ENCODE assay signal across 21 cellular contexts in genomic region chr2:172345951-172346555, GRCh38.
A peak's percentile ranks its signal among the peaks of the same experiment; 100 is the strongest.
DNase-seq lines count a peak whose midpoint lies in the region; ATAC-seq and TF ChIP-seq lines count a peak whose summit lies in the region.
"Had no signal": no experiment of that assay in that cellular context is flagged by ENCODE, and none has a peak within 500 bp of the region (broad histone marks: within the 10 kb centered on the region; RNA-seq: fewer than 3 reads in every experiment).

No MANE protein-coding gene starts in this region.

- H3K27ac Mint-ChIP-seq in HFFc6 (no peak overlapping the region), Calu3 (ENCODE audit: unreplicated experiment) (no peak overlapping the region)
- H3K27ac Mint-ChIP-seq: B cell, CD14-positive monocyte had no signal

- no peak overlapping the region for H3K4me3 Mint-ChIP-seq in HFFc6
- H3K4me3 Mint-ChIP-seq in Calu3 (ENCODE audit: low read depth, unreplicated experiment), result no peak overlapping the region
- H3K4me3 Mint-ChIP-seq: B cell, CD14-positive monocyte had no signal

- peaks cover 17% of the 10 kb centered on the region for H3K36me3 Mint-ChIP-seq in HFFc6 (ENCODE audit: low read depth)
- H3K36me3 Mint-ChIP-seq in Calu3 (ENCODE audit: insufficient read depth, unreplicated experiment), result no peaks in the 10 kb centered on the region

- H3K4me1 Mint-ChIP-seq in HFFc6 (ENCODE audit: low read depth), result peaks cover 32% of the 10 kb centered on the region
- H3K4me1 Mint-ChIP-seq in Calu3 (ENCODE audit: low read depth, unreplicated experiment), result peaks cover 24% of the 10 kb centered on the region
- H3K4me1 Mint-ChIP-seq: B cell had no signal

- DNase-seq in AG10803 (ENCODE audit: low read depth) (peak; percentile 56), HFFc6 (peak; percentile 47), RKO (ENCODE audit: low spot score) (peak; percentile 3), fibroblast of mammary gland (ENCODE audit: low read depth) (peak; percentile 57), Calu3 (no peak)
- DNase-seq: DMS79 treated with DMSO at 0.1 percent for 48 hours, Karpas-422, NCI-H1048, NCI-H1417 treated with DMSO at 0.1 percent for 48 hours, NCI-H187 treated with DMSO at 0.1 percent for 48 hours, NCI-H2227 treated with DMSO at 0.1 percent for 48 hours, NCI-H510A treated with DMSO at 0.1 percent for 48 hours, NCI-H748 treated with DMSO at 0.1 percent for 48 hours, Peyer's patch, SJCRH30, T-helper 1 cell had no signal

- H3K27me3 Mint-ChIP-seq in HFFc6 (ENCODE audit: insufficient read depth) (peaks cover 1% of the 10 kb centered on the region; the same call in 1 of the 2 replicates), Calu3 (ENCODE audit: unreplicated experiment) (no peaks in the 10 kb centered on the region)

- ATAC-seq in HG03175 (IDR thresholded peaks at IDR 0.05; ENCODE audit: unreplicated experiment), result no peak
- no peak for ATAC-seq in GM21576 (IDR thresholded peaks at IDR 0.05; ENCODE audit: unreplicated experiment)
- no peak for ATAC-seq in GM18907 (IDR thresholded peaks at IDR 0.05; ENCODE audit: unreplicated experiment)

- intact Hi-C loops in Calu3 (cut with micrococcal nuclease; ENCODE audit: unreplicated experiment), result no loop called here

- H3K9me3 Mint-ChIP-seq in HFFc6, result peaks cover 14% of the 10 kb centered on the region
- no peaks in the 10 kb centered on the region for H3K9me3 Mint-ChIP-seq in Calu3 (ENCODE audit: low read depth, unreplicated experiment)

- no TSS peak for BruUV-seq in Calu3 (replicated peaks; lab: Mats Ljungman, UMichigan)

- TF ChIP-seq CTCF in AG10803 (conservative IDR thresholded peaks at IDR 0.05; ENCODE audit: low read length), result no peak
- TF ChIP-seq CTCF in HFFc6 (IDR thresholded peaks at IDR 0.05), result no peak
- no peak for TF ChIP-seq CTCF in fibroblast of mammary gland (conservative IDR thresholded peaks at IDR 0.05; ENCODE audit: control insufficient read depth, insufficient read depth, low read depth, low read length)
- TF ChIP-seq CTCF in Calu3 (IDR thresholded peaks at IDR 0.05; ENCODE audit: unreplicated experiment), result no peak

- H3K4me3 ChIP-seq in AG10803 (ENCODE audit: low read length) (no peak overlapping the region), fibroblast of mammary gland (ENCODE audit: control insufficient read depth, low read depth, low read length) (no peak overlapping the region)
- H3K4me3 ChIP-seq: Peyer's patch, SJCRH30 had no signal

- CTCF ChIA-PET in Calu3 (lab: Charles Lee), result no interaction called here
